25 cellular contexts compared by ENCODE assay signal in genomic region chr1:159208460-159208825, GRCh38. TPM values are rescaled to one million over a fixed set of nuclear protein-coding genes. Genes with fewer than 3 reads are reported as not detected.
A peak's percentile ranks its signal among the peaks of the same experiment; 100 is the strongest.
DNase-seq lines count a peak whose midpoint lies in the region; ATAC-seq, FAIRE-seq and TF ChIP-seq lines count a peak whose summit lies in the region.
"Had no signal": no experiment of that assay in that cellular context is flagged by ENCODE, and none has a peak within 500 bp of the region (broad histone marks: within the 10 kb centered on the region; RNA-seq: fewer than 3 reads in every experiment).

No MANE protein-coding gene starts in this region.

- no peaks in the 10 kb centered on the region for H3K79me2 ChIP-seq in H1 (ENCODE audit: control insufficient read depth in 1 of 2, insufficient read depth in 2 of 2, low read length in 2 of 2)

- CTCF ChIA-PET in H1 (lab: Charles Lee; ENCODE audit: partially characterized antibody) = interaction anchor here (0.6 to 26.6 kb wide), 12 partner anchors 4 to 797 kb away, joined by 3 to 660 read pairs (median 4); partner anchors contain the start of genes ACKR1 and CADM3

- no peaks in the 10 kb centered on the region for H3K36me3 ChIP-seq in H1 (ENCODE audit: control insufficient read depth in 2 of 4, insufficient read depth in 4 of 4, low read length in 3 of 4)
- no peaks in the 10 kb centered on the region for H3K36me3 ChIP-seq in thoracic aorta
- H3K36me3 ChIP-seq in mucosa of descending colon (ENCODE audit: low read depth) = no peaks in the 10 kb centered on the region
- H3K36me3 ChIP-seq: BE2C had no signal

- TF ChIP-seq CTCF in H1 (IDR thresholded peaks at IDR 0.05; ENCODE audit: control extremely low read depth in 1 of 3, insufficient read depth in 1 of 3, low read depth in 1 of 3, low read length in 3 of 3) (no peak), thoracic aorta (IDR thresholded peaks at IDR 0.05) (no peak), CD14-positive monocyte (IDR thresholded peaks at IDR 0.05) (no peak), mucosa of descending colon (IDR thresholded peaks at IDR 0.05) (no peak)

- H2BK15ac ChIP-seq in H1 (ENCODE audit: low read length) = no peak overlapping the region

- H3K27me3 Mint-ChIP-seq in CD14-positive monocyte (ENCODE audit: low read depth in 3 of 3) = peaks cover 10 to 31% (median 20%) of the 10 kb centered on the region in 3 donors

- POLR2A ChIA-PET in H1 (lab: Charles Lee; ENCODE audit: partially characterized antibody) = interaction anchor here (0.9 to 1.7 kb wide), 3 partner anchors 11 to 20 kb away, joined by 4 read pairs; no protein-coding TSS in a partner anchor

- H3K18ac ChIP-seq in H1 (ENCODE audit: extremely low read depth, low read length) = no peak overlapping the region

- no peak overlapping the region for H2BK5ac ChIP-seq in H1 (ENCODE audit: low read depth, low read length)

- no peak overlapping the region for H3K56ac ChIP-seq in H1 (replicated peaks; ENCODE audit: insufficient read length, low read depth, low read length)

- TF ChIP-seq POLR2A in H1 (IDR thresholded peaks at IDR 0.05; ENCODE audit: control extremely low read depth in 1 of 2, low read depth in 2 of 2, low read length in 2 of 2) = no peak

- peaks cover 2 to 7% (median 3%) of the 10 kb centered on the region in 4 experiments; a peak in 5 of 7 replicates for H3K4me1 ChIP-seq in H1 (replicated peaks in 1 of 4; ENCODE audit: control insufficient read depth in 3 of 4, insufficient read depth in 4 of 4, low read length in 3 of 4)
- H3K4me1 ChIP-seq in thoracic aorta (ENCODE audit: control insufficient read depth in 1 of 2, low read depth in 2 of 2) = no peaks in the 10 kb centered on the region
- no peaks in the 10 kb centered on the region for H3K4me1 ChIP-seq in mucosa of descending colon (ENCODE audit: low read depth)
- H3K4me1 ChIP-seq: BE2C, Caco-2 had no signal

- TF ChIP-seq EP300 in H1 (IDR thresholded peaks at IDR 0.05; ENCODE audit: borderline replicate concordance in 1 of 2, low read depth in 2 of 2, low read length in 2 of 2) = no peak

- H3K23ac ChIP-seq in H1 (ENCODE audit: insufficient read length) = no peak overlapping the region

- H4K5ac ChIP-seq in H1 (ENCODE audit: insufficient read length, low read depth, low read length) = no peak overlapping the region

- no peak for FAIRE-seq in H1 (lab: Jason Lieb, UNC)
- FAIRE-seq: GM12891, GM18507, RCC 7860 had no signal

- no peak overlapping the region for H2AFZ ChIP-seq in H1 (ENCODE audit: low read length)

- H3K36me3 Mint-ChIP-seq in CD14-positive monocyte = no peaks in the 10 kb centered on the region

- H3K4me3 ChIP-seq in H1 (ENCODE audit: extremely low read depth in 1 of 4, insufficient read depth in 2 of 4, low read depth in 3 of 4, low read length in 4 of 4) = peak overlapping the region; percentile 23 to 58 (median 28); a peak in 5 of 8 replicates
- H3K4me3 ChIP-seq in thoracic aorta = peak overlapping the region; percentile 9
- no peak overlapping the region for H3K4me3 ChIP-seq in mucosa of descending colon

- DNase-seq in NCI-H82 (lab: John Stamatoyannopoulos, UW) (peak; percentile 54), NCI-H82 treated with DMSO at 0.1 percent for 48 hours (lab: John Stamatoyannopoulos, UW; ENCODE audit: unreplicated experiment) (no peak), H1 (ENCODE audit: low read depth in 1 of 2, low spot score in 2 of 2) (no peak), iPS-NIHi11 (ENCODE audit: low spot score) (peak; percentile 60), thoracic aorta (ENCODE audit: low spot score) (no peak), NCI-H1105 treated with DMSO at 0.1 percent for 48 hours (lab: John Stamatoyannopoulos, UW) (no peak), CD14-positive monocyte (ENCODE audit: low spot score) (no peak), mucosa of descending colon (no peak)
- DNase-seq: BE2C; Caco-2; CD4-positive, alpha-beta T cell; GF-D8; GOT3; NCI-H1417 treated with DMSO at 0.1 percent for 48 hours; NCI-H2029; NCI-H2171 treated with DMSO at 0.1 percent for 48 hours; NCI-H446 had no signal

- H4K20me1 ChIP-seq in H1 (replicated peaks in 1 of 2; ENCODE audit: control insufficient read depth in 1 of 2, insufficient read depth in 2 of 2, low read length in 2 of 2) = no peaks in the 10 kb centered on the region

- no peak overlapping the region for H2BK120ac ChIP-seq in H1 (replicated peaks; ENCODE audit: low read depth, low read length)

- H4K8ac ChIP-seq in H1 (ENCODE audit: extremely low read depth, insufficient read depth, low read length) = no peak overlapping the region

- H2BK12ac ChIP-seq in H1 (ENCODE audit: low read depth, low read length) = no peak overlapping the region

- peak overlapping the region; percentile 60 to 69 for H3K4me2 ChIP-seq in H1 (ENCODE audit: insufficient read depth in 1 of 2, low read depth in 2 of 2, low read length in 2 of 2)

- no peak overlapping the region for H2BK20ac ChIP-seq in H1 (ENCODE audit: low read length)

- H3K4me1 Mint-ChIP-seq in CD14-positive monocyte = peaks cover 16% of the 10 kb centered on the region

- H3K14ac ChIP-seq in H1 (ENCODE audit: insufficient read length) = no peak overlapping the region

- H3K27ac ChIP-seq in H1 (ENCODE audit: low read depth, low read length) (no peak overlapping the region), thoracic aorta (no peak overlapping the region)
- H3K27ac ChIP-seq: 22Rv1 had no signal

- no peak overlapping the region for H3K4ac ChIP-seq in H1 (replicated peaks; ENCODE audit: insufficient read length, low read depth, low read length)

- H3K23me2 ChIP-seq in H1 (ENCODE audit: low read depth, low read length) = no peaks in the 10 kb centered on the region; the same call in 1 of the 2 replicates

- 0% methylated on average over 1 of the region's 4 CpGs; no CpG with 5 or more reads in 1 of the 2 experiments for WGBS in H1 (ENCODE audit: extremely low coverage in 1 of 2, insufficient coverage in 1 of 2, insufficient read length in 1 of 2, insufficient replicate concordance in 2 of 2, low coverage in 1 of 2, low lambda C conversion rate in 2 of 2, missing lambda C conversion rate in 1 of 2), 2 experiments

- no peak overlapping the region for H2AK5ac ChIP-seq in H1 (ENCODE audit: low read depth, low read length)

- H3K27me3 ChIP-seq in H1 (replicated peaks in 1 of 4; ENCODE audit: control insufficient read depth in 3 of 4, extremely low read depth in 1 of 4, insufficient read depth in 3 of 4, low read length in 3 of 4) (no peaks in the 10 kb centered on the region; a peak in 1 of 7 replicates), thoracic aorta (replicated peaks; ENCODE audit: insufficient read depth) (peaks cover 6% of the 10 kb centered on the region)
- H3K27me3 ChIP-seq: BE2C had no signal

- H3K9me3 Mint-ChIP-seq in CD14-positive monocyte = peaks cover 0 to 4% (median 0%) of the 10 kb centered on the region in 7 donors
- H3K9me3 Mint-ChIP-seq: CD4-positive, alpha-beta T cell had no signal

- no peaks in the 10 kb centered on the region for H3K79me1 ChIP-seq in H1 (ENCODE audit: low read depth, low read length)

- no peak overlapping the region for H4K91ac ChIP-seq in H1 (replicated peaks; ENCODE audit: insufficient read length, low read length)

- no peak overlapping the region for H3K9ac ChIP-seq in H1 (replicated peaks in 1 of 4; ENCODE audit: extremely low read depth in 1 of 4, low read depth in 3 of 4, low read length in 3 of 4)

- H3K9me3 ChIP-seq in H1 (ENCODE audit: insufficient read depth in 2 of 2, low read depth in 1 of 2, low read length in 1 of 2) (no peaks in the 10 kb centered on the region), thoracic aorta (no peaks in the 10 kb centered on the region), mucosa of descending colon (no peaks in the 10 kb centered on the region)
- H3K9me3 ChIP-seq: BE2C, Caco-2 had no signal

- ATAC-seq in thoracic aorta (ENCODE audit: insufficient number of reproducible peaks, low FRiP score, low read depth) = no peak
- ATAC-seq in mucosa of descending colon = no peak
- ATAC-seq: Right ventricle myocardium inferior had no signal

- intact Hi-C loops in CD14-positive monocyte (cut with micrococcal nuclease) (no loop called here), mucosa of descending colon (cut with DNase I, micrococcal nuclease) (no loop called here)

- H3K4me3 Mint-ChIP-seq in CD14-positive monocyte = no peak overlapping the region
- H3K4me3 Mint-ChIP-seq: CD4-positive, alpha-beta T cell had no signal

- H3K27ac Mint-ChIP-seq in CD14-positive monocyte = peak overlapping the region in 1 of 7 donors; percentile 19
- H3K27ac Mint-ChIP-seq: CD4-positive, alpha-beta T cell had no signal

- TF ChIP-seq RAD21 in H1 (IDR thresholded peaks at IDR 0.05 in 1 of 2, conservative IDR thresholded peaks at IDR 0.05 in 1 of 2; ENCODE audit: low read depth in 2 of 2, low read length in 2 of 2) = no peak

TF ChIP-seq in H1, 55 proteins besides CTCF, POLR2A, EP300 and RAD21:
- TF ChIP-seq SIN3A (conservative IDR thresholded peaks at IDR 0.05 in 1 of 2, IDR thresholded peaks at IDR 0.05 in 1 of 2; ENCODE audit: low read depth in 1 of 2, low read length in 2 of 2) (peak in 1 of 2 experiments; percentile 15; a peak in 1 of 4 replicates), SRF (IDR thresholded peaks at IDR 0.05; ENCODE audit: low read depth, low read length) (no peak)

RNA-seq across cellular contexts. Expression of gene ACKR1, which starts 3.8 kb away (rescaled TPM):
- 0.61 TPM in 2 replicates for total RNA-seq in H1 (2021; fragmentation: NEBNext Ultra II Directional; extraction: Animal tissue kit (Norgen Biotek cat#: 25700))
- polyA plus RNA-seq in H1 (2011; rRNA removed) (0.66 and 1.00 TPM in 2 replicates), CD14-positive monocyte (under 1 TPM in 1 of 2 donors, not detected in 1; 0.14 TPM)
- polyA plus RNA-seq in H1 (2011; cell fraction: cytosol; rRNA removed) = 0.50 TPM
- polyA plus RNA-seq in H1 (2011; cell fraction: nucleus; rRNA removed) = 2.4 TPM
- polyA plus RNA-seq in H1 (2012, experiment 1 of 2) = 0.92 to 1.3 TPM (median 1.2 TPM) in 4 replicates
- 0.84 TPM for polyA plus RNA-seq in H1 (2012, experiment 2 of 2)
- polyA plus RNA-seq in H1 (2013, experiment 1 of 2) = 0.57 TPM
- polyA plus RNA-seq in H1 (2013, experiment 2 of 2) = 0.42 TPM
- polyA minus RNA-seq in H1 (2011; rRNA and poly(A)+ RNA removed) = 0.27 and 0.54 TPM in 2 replicates
- polyA minus RNA-seq in H1 (2011; cell fraction: cytosol; rRNA and poly(A)+ RNA removed) = not detected
- polyA minus RNA-seq in H1 (2011; cell fraction: nucleus; rRNA and poly(A)+ RNA removed) = 1.8 TPM
- total RNA-seq in thoracic aorta (100 to 1,000 TPM; 123 to 177 TPM), mucosa of descending colon (10 to 100 TPM; 19.5 to 30.4 (median 27.6) TPM)
- total RNA-seq: Caco-2; CD4-positive, alpha-beta T cell; M059J; OCI-LY7; SK-MEL-5 had no signal

RNA-seq across cellular contexts. Expression of gene CADM3, which starts 37.0 kb away (rescaled TPM):
- 8.3 and 8.9 TPM in 2 replicates for total RNA-seq in H1 (2021; fragmentation: NEBNext Ultra II Directional; extraction: Animal tissue kit (Norgen Biotek cat#: 25700))
- polyA plus RNA-seq in H1 (2011; rRNA removed) (8.0 and 8.5 TPM in 2 replicates), CD14-positive monocyte (not detected)
- 8.1 TPM for polyA plus RNA-seq in H1 (2011; cell fraction: cytosol; rRNA removed)
- 14.4 TPM for polyA plus RNA-seq in H1 (2011; cell fraction: nucleus; rRNA removed)
- polyA plus RNA-seq in H1 (2012, experiment 1 of 2) = 6.9 to 12.6 TPM (median 10.8 TPM) in 4 replicates
- polyA plus RNA-seq in H1 (2012, experiment 2 of 2) = 6.8 TPM
- polyA plus RNA-seq in H1 (2013, experiment 1 of 2) = 4.3 TPM
- polyA plus RNA-seq in H1 (2013, experiment 2 of 2) = 4.5 TPM
- polyA minus RNA-seq in H1 (2011; rRNA and poly(A)+ RNA removed) = 9.8 and 10.1 TPM in 2 replicates
- 5.8 TPM for polyA minus RNA-seq in H1 (2011; cell fraction: cytosol; rRNA and poly(A)+ RNA removed)
- 4.6 TPM for polyA minus RNA-seq in H1 (2011; cell fraction: nucleus; rRNA and poly(A)+ RNA removed)
- total RNA-seq in thoracic aorta (1 to 10 TPM; 7.2 to 8.7 TPM), mucosa of descending colon (10 to 100 TPM in 2 of 3 donors, 1 to 10 TPM in 1; 2.7 to 23.3 (median 10.3) TPM)
- total RNA-seq: Caco-2; CD4-positive, alpha-beta T cell; OCI-LY7 had no signal

Comparison
In these comparisons a context has a peak if more than half of its experiments do, and no peak if none do; other contexts are left out.
1. DNase-seq: peak in NCI-H82 (single experiment) and iPS-NIHi11 (single experiment); none in NCI-H82 treated with DMSO at 0.1 percent for 48 hours (single experiment), H1 (0 of 2), thoracic aorta (single experiment), NCI-H1105 treated with DMSO at 0.1 percent for 48 hours (single experiment), CD14-positive monocyte (single experiment) and mucosa of descending colon (0 of 3).
2. RNA of gene ACKR1, which starts 3.8 kb away (total RNA-seq): 123 to 177 TPM in thoracic aorta and 19.5 to 30.4 TPM in mucosa of descending colon; 0.61 TPM in H1; every median in the first group is over 10 times any median in the second.